8 cellular contexts compared by ENCODE assay signal in genomic region chr1:231335663-231336602, GRCh38. TPM values are rescaled to one million over a fixed set of nuclear protein-coding genes. Genes with fewer than 3 reads are reported as not detected.
DNase-seq lines count a peak whose midpoint lies in the region; ATAC-seq, FAIRE-seq and TF ChIP-seq lines count a peak whose summit lies in the region.

No MANE protein-coding gene starts in this region.

- H3K9me1 ChIP-seq in keratinocyte (ENCODE audit: control insufficient read depth, extremely low read depth, insufficient read depth, low read length) = no peaks in the 10 kb centered on the region

- H3K79me2 ChIP-seq in keratinocyte (ENCODE audit: control insufficient read depth, insufficient read depth, low read length) = peaks cover 78% of the 10 kb centered on the region

- H3K9ac ChIP-seq in keratinocyte (ENCODE audit: control insufficient read depth, extremely low read depth, insufficient read depth, low read length) = peak overlapping the region; percentile 99
- H3K9ac ChIP-seq in subcutaneous abdominal adipose tissue (ENCODE audit: low read length in 5 of 5) = peak overlapping the region in 4 of 5 donors; percentile 34 to 99 (median 94)

- no peak overlapping the region for H2AFZ ChIP-seq in keratinocyte (ENCODE audit: control insufficient read depth, low read length)

- H3K27ac ChIP-seq in keratinocyte (ENCODE audit: control insufficient read depth, insufficient read depth, low read length) (peak overlapping the region; percentile 100), subcutaneous abdominal adipose tissue (ENCODE audit: low read depth, low read length) (no peak overlapping the region)

- H3K4me3 ChIP-seq in keratinocyte (ENCODE audit: control insufficient read depth in 2 of 3, extremely low read depth in 1 of 3, insufficient read depth in 2 of 3, low read depth in 1 of 3, low read length in 3 of 3) = peak overlapping the region; percentile 69 to 98 (median 90)
- peak overlapping the region; percentile 87 to 99 (median 96) for H3K4me3 ChIP-seq in subcutaneous abdominal adipose tissue (ENCODE audit: low read depth in 1 of 5, low read length in 5 of 5)

- intact Hi-C loops in activated CD4-positive, alpha-beta memory T cell treated with anti-CD3 and anti-CD28 coated beads for 36 hours (cut with micrococcal nuclease) = loop anchor here (2.0 to 5.0 kb wide), 2 partner anchors 64 to 87 kb away; partner anchors contain the start of gene EGLN1

- peaks cover 3% of the 10 kb centered on the region for H3K27me3 Mint-ChIP-seq in activated CD4-positive, alpha-beta memory T cell treated with anti-CD3 and anti-CD28 coated beads for 36 hours

- POLR2A ChIA-PET in activated CD4-positive, alpha-beta memory T cell treated with anti-CD3 and anti-CD28 coated beads for 36 hours (lab: Charles Lee) = no interaction called here

- H3K4me1 Mint-ChIP-seq in activated CD4-positive, alpha-beta memory T cell treated with anti-CD3 and anti-CD28 coated beads for 36 hours (ENCODE audit: low read depth) = peaks cover 62% of the 10 kb centered on the region

- peaks cover 22% of the 10 kb centered on the region for H3K36me3 Mint-ChIP-seq in activated CD4-positive, alpha-beta memory T cell treated with anti-CD3 and anti-CD28 coated beads for 36 hours

- no peak for FAIRE-seq in keratinocyte (lab: Jason Lieb, UNC)

- H3K27ac Mint-ChIP-seq in activated CD4-positive, alpha-beta memory T cell treated with anti-CD3 and anti-CD28 coated beads for 36 hours = peak overlapping the region; percentile 60

- no peaks in the 10 kb centered on the region for H3K9me3 ChIP-seq in keratinocyte (ENCODE audit: control insufficient read depth, low read depth, low read length)
- no peaks in the 10 kb centered on the region for H3K9me3 ChIP-seq in subcutaneous abdominal adipose tissue (ENCODE audit: control insufficient read depth in 5 of 5, low read length in 5 of 5)

- peak overlapping the region; percentile 100 for H3K4me3 Mint-ChIP-seq in activated CD4-positive, alpha-beta memory T cell treated with anti-CD3 and anti-CD28 coated beads for 36 hours

- H3K4me1 ChIP-seq in keratinocyte (ENCODE audit: control insufficient read depth, extremely low read depth, insufficient read depth, low read length) = peaks cover 48% of the 10 kb centered on the region
- H3K4me1 ChIP-seq in subcutaneous abdominal adipose tissue (ENCODE audit: control insufficient read depth in 5 of 5, insufficient read depth in 5 of 5, low read length in 5 of 5) = peaks cover 12 to 66% (median 61%) of the 10 kb centered on the region in 5 donors

- peaks cover 2% of the 10 kb centered on the region for H3K9me3 Mint-ChIP-seq in activated CD4-positive, alpha-beta memory T cell treated with anti-CD3 and anti-CD28 coated beads for 36 hours

- H3K27me3 ChIP-seq in keratinocyte (ENCODE audit: control insufficient read depth, extremely low read depth, insufficient read depth, low read length) = no peaks in the 10 kb centered on the region
- no peaks in the 10 kb centered on the region for H3K27me3 ChIP-seq in subcutaneous abdominal adipose tissue (ENCODE audit: control insufficient read depth in 5 of 5, insufficient read depth in 4 of 5, low read length in 5 of 5)

- H4K20me1 ChIP-seq in keratinocyte (ENCODE audit: control insufficient read depth, extremely low read depth, insufficient read depth, low read length) = peaks cover 18% of the 10 kb centered on the region

- H3K36me3 ChIP-seq in keratinocyte (ENCODE audit: control insufficient read depth in 2 of 2, extremely low read depth in 1 of 2, insufficient read depth in 2 of 2, low read length in 2 of 2) = peaks cover 1 to 3% of the 10 kb centered on the region in 2 experiments
- H3K36me3 ChIP-seq in subcutaneous abdominal adipose tissue (ENCODE audit: control insufficient read depth in 5 of 5, insufficient read depth in 5 of 5, low read length in 5 of 5) = peaks cover 0 to 3% (median 0%) of the 10 kb centered on the region in 5 donors

- CTCF ChIA-PET in activated CD4-positive, alpha-beta memory T cell treated with anti-CD3 and anti-CD28 coated beads for 36 hours (lab: Charles Lee) = interaction anchor here (2.2 to 2.4 kb wide), 2 partner anchors 9 to 21 kb away, joined by 5 to 7 read pairs; no protein-coding TSS in a partner anchor

- DNase-seq in NCI-H82 (lab: John Stamatoyannopoulos, UW) (peak; percentile 34), NCI-H82 treated with DMSO at 0.1 percent for 48 hours (lab: John Stamatoyannopoulos, UW; ENCODE audit: unreplicated experiment) (no peak), keratinocyte (ENCODE audit: low read depth, low spot score) (no peak), NCI-H1930 (lab: John Stamatoyannopoulos, UW) (no peak), 8988T (no peak)
- peak; percentile 17 for DNase-seq in activated CD4-positive, alpha-beta memory T cell treated with anti-CD3 and anti-CD28 coated beads for 36 hours

- TF ChIP-seq CTCF in keratinocyte (optimal IDR thresholded peaks at IDR 0.05 in 1 of 3, IDR thresholded peaks at IDR 0.05 in 1 of 3, conservative IDR thresholded peaks at IDR 0.05 in 1 of 3; ENCODE audit: extremely low read depth in 1 of 3, insufficient read depth in 2 of 3, low read length in 3 of 3) = no peak

- dilution Hi-C loops in keratinocyte (cut with MboI; ENCODE audit: extremely low pct_ligation_motif_present, low sequenced_read_pairs) = no loop called here

- no peak for ATAC-seq in GM18867 (IDR thresholded peaks at IDR 0.05; ENCODE audit: unreplicated experiment)

- H3K4me2 ChIP-seq in keratinocyte (ENCODE audit: control insufficient read depth, extremely low read depth, insufficient read depth, low read depth, low read length) = peak overlapping the region; percentile 89

RNA-seq across cellular contexts. Expression of gene EXOC8, which starts 1.7 kb away (rescaled TPM):
- total RNA-seq in activated CD4-positive, alpha-beta memory T cell treated with anti-CD3 and anti-CD28 coated beads for 36 hours = 10 to 100 TPM; 14.4 to 15.2 TPM
- polyA plus RNA-seq in keratinocyte = 6.0 to 7.1 TPM (median 6.9 TPM) in 3 replicates
- 3.3 TPM for polyA plus RNA-seq in keratinocyte (2011; ENCODE audit: low read depth)
- polyA plus RNA-seq in keratinocyte (2011; cell fraction: cytosol; rRNA removed) = 2.4 and 3.7 TPM in 2 replicates
- 9.3 and 11.2 TPM in 2 replicates for polyA plus RNA-seq in keratinocyte (2011; cell fraction: nucleus; rRNA removed)
- polyA plus RNA-seq in keratinocyte (2012; ENCODE audit: low replicate concordance) = 7.4 and 7.6 TPM in 2 replicates
- polyA minus RNA-seq in keratinocyte = 11.0 to 12.8 TPM (median 12.0 TPM) in 3 replicates
- 9.8 TPM for polyA minus RNA-seq in keratinocyte (2011; cell fraction: cytosol; rRNA and poly(A)+ RNA removed)
- 11.7 and 17.5 TPM in 2 replicates for polyA minus RNA-seq in keratinocyte (2011; cell fraction: nucleus; rRNA and poly(A)+ RNA removed)

RNA-seq across cellular contexts. Expression of gene SPRTN, which starts 2.2 kb away (rescaled TPM):
- 10 to 100 TPM in 1 of 2 experiments, 1 to 10 TPM in 1; 7.4 to 11.0 TPM for total RNA-seq in activated CD4-positive, alpha-beta memory T cell treated with anti-CD3 and anti-CD28 coated beads for 36 hours
- polyA plus RNA-seq in keratinocyte = 15.7 to 17.4 TPM (median 16.8 TPM) in 3 replicates
- 25.1 TPM for polyA plus RNA-seq in keratinocyte (2011; ENCODE audit: low read depth)
- 9.7 and 14.1 TPM in 2 replicates for polyA plus RNA-seq in keratinocyte (2011; cell fraction: cytosol; rRNA removed)
- 19.2 and 21.0 TPM in 2 replicates for polyA plus RNA-seq in keratinocyte (2011; cell fraction: nucleus; rRNA removed)
- polyA plus RNA-seq in keratinocyte (2012; ENCODE audit: low replicate concordance) = 6.5 and 15.9 TPM in 2 replicates
- polyA minus RNA-seq in keratinocyte = 17.3 to 33.2 TPM (median 22.5 TPM) in 3 replicates
- 24.4 TPM for polyA minus RNA-seq in keratinocyte (2011; cell fraction: cytosol; rRNA and poly(A)+ RNA removed)
- polyA minus RNA-seq in keratinocyte (2011; cell fraction: nucleus; rRNA and poly(A)+ RNA removed) = 18.4 and 26.7 TPM in 2 replicates

Comparison
In these comparisons a context has a peak if more than half of its experiments do, and no peak if none do; other contexts are left out.
1. DNase-seq: peak in NCI-H82 (single experiment) and activated CD4-positive, alpha-beta memory T cell treated with anti-CD3 and anti-CD28 coated beads for 36 hours (single experiment); none in NCI-H82 treated with DMSO at 0.1 percent for 48 hours (single experiment), keratinocyte (single experiment), NCI-H1930 (0 of 2) and 8988T (single experiment).